In genomic region chr7:131183611-131184119, GRCh38 we compare ENCODE assay signal across 1 cellular context.
TF ChIP-seq lines count a peak whose summit lies in the region.

No MANE protein-coding gene starts in this region.

TF ChIP-seq in GM12878, 131 proteins besides CTCF, POLR2A, EP300 and RAD21 (continued from another document):
- no peak for TF ChIP-seq RELB (IDR thresholded peaks at IDR 0.05; ENCODE audit: low read depth)
- no peak for TF ChIP-seq MAX (IDR thresholded peaks at IDR 0.05; ENCODE audit: low read depth, low read length)
- no peak for TF ChIP-seq SMAD1 (IDR thresholded peaks at IDR 0.05; ENCODE audit: low read depth, partially characterized antibody)
- no peak for TF ChIP-seq SRF (IDR thresholded peaks at IDR 0.05; ENCODE audit: low read depth in 2 of 2, low read length in 2 of 2)
- no peak for TF ChIP-seq ETV6 (conservative IDR thresholded peaks at IDR 0.05 in 1 of 2, IDR thresholded peaks at IDR 0.05 in 1 of 2; ENCODE audit: borderline replicate concordance in 1 of 2, low read depth in 1 of 2)
- no peak for TF ChIP-seq CHD1 (IDR thresholded peaks at IDR 0.05; ENCODE audit: low read depth, low read length)
- TF ChIP-seq PAX8 (IDR thresholded peaks at IDR 0.05), result no peak
- no peak for TF ChIP-seq PAX5 (IDR thresholded peaks at IDR 0.05; ENCODE audit: borderline replicate concordance, low read depth, low read length)
- TF ChIP-seq ZNF207 (IDR thresholded peaks at IDR 0.05; ENCODE audit: borderline replicate concordance), result no peak
- no peak for TF ChIP-seq CREB1 (IDR thresholded peaks at IDR 0.05; ENCODE audit: low read depth)
- TF ChIP-seq USF1 (IDR thresholded peaks at IDR 0.05; ENCODE audit: borderline replicate concordance, extremely low read length, insufficient read depth, low read depth, low read length), result no peak
- no peak for TF ChIP-seq RELA (IDR thresholded peaks at IDR 0.05; ENCODE audit: borderline replicate concordance, partially characterized antibody)
TF ChIP-seq in GM12878: peak in this region for 0.
